In genomic region chr6:39821739-39822532, GRCh38 we compare ENCODE assay signal across 12 cellular contexts. TPM values are rescaled to one million over a fixed set of nuclear protein-coding genes. Genes with fewer than 3 reads are reported as not detected.
DNase-seq lines count a peak whose midpoint lies in the region; ATAC-seq and TF ChIP-seq lines count a peak whose summit lies in the region.
"Had no signal": no experiment of that assay in that cellular context is flagged by ENCODE, and none has a peak within 500 bp of the region (broad histone marks: within the 10 kb centered on the region; RNA-seq: fewer than 3 reads in every experiment).

No MANE protein-coding gene starts in this region.

- peak; percentile 59 for DNase-seq in SK-MEL-5 (ENCODE audit: low read depth, low spot score)
- peak; percentile 83 for DNase-seq in foreskin melanocyte
- DNase-seq in superior temporal gyrus (ENCODE audit: extremely low spot score) = peak; percentile 88
- DNase-seq in NCI-H526 treated with DMSO at 0.1 percent for 48 hours (lab: John Stamatoyannopoulos, UW) = no peak
- no peak for DNase-seq in hepatocyte (ENCODE audit: low spot score)
- DNase-seq: activated T-cell treated with anti-CD3 and anti-CD28 coated beads, Interleukin-2, amount 50 U/mL, for 48 hours; NCI-H1417 treated with DMSO at 0.1 percent for 48 hours had no signal

- peak overlapping the region in 1 of 2 donors; percentile 45 for H3K4me3 ChIP-seq in muscle layer of duodenum (ENCODE audit: low read depth in 1 of 2, low read length in 2 of 2)
- H3K4me3 ChIP-seq in hepatocyte = no peak overlapping the region
- H3K4me3 ChIP-seq: HAP-1 had no signal

- H3K27me3 ChIP-seq in muscle layer of duodenum (ENCODE audit: low read depth, low read length) (no peaks in the 10 kb centered on the region), hepatocyte (no peaks in the 10 kb centered on the region)

- no peaks in the 10 kb centered on the region for H3K9me2 ChIP-seq in hepatocyte (replicated peaks; ENCODE audit: insufficient read depth)

- no peak overlapping the region for H2AFZ ChIP-seq in hepatocyte

- no peaks in the 10 kb centered on the region for H3K79me2 ChIP-seq in hepatocyte

- WGBS in hepatocyte (ENCODE audit: low lambda C conversion rate, missing lambda C conversion rate) = 79% methylated on average over 8 of the region's 8 CpGs

- peak overlapping the region; percentile 79 for H3K27ac ChIP-seq in muscle layer of duodenum (ENCODE audit: low read length)
- no peak overlapping the region for H3K27ac ChIP-seq in hepatocyte

- no peaks in the 10 kb centered on the region for H4K20me1 ChIP-seq in hepatocyte (ENCODE audit: insufficient read depth, poor library complexity, severe bottlenecking)

- in situ Hi-C loops in SK-MEL-5 (cut with HindIII; ENCODE audit: low pct_unique_long_range_greater_than_20kb, low sequenced_read_pairs) = no loop called here

- H3K36me3 ChIP-seq in muscle layer of duodenum (ENCODE audit: control insufficient read depth in 1 of 2, insufficient read depth in 2 of 2, low read length in 2 of 2) = no peaks in the 10 kb centered on the region
- no peaks in the 10 kb centered on the region for H3K36me3 ChIP-seq in hepatocyte (replicated peaks; ENCODE audit: insufficient read depth, low read depth)
- H3K36me3 ChIP-seq: HAP-1 had no signal

- ATAC-seq in HG02610 (IDR thresholded peaks at IDR 0.05; ENCODE audit: unreplicated experiment) = no peak
- ATAC-seq in activated CD4-positive, CD25-positive, alpha-beta regulatory T cell treated with anti-CD3 and anti-CD28 coated beads, Interleukin-2, amount 50 U/mL, for 24 hours = no peak

- H3K4me1 ChIP-seq in muscle layer of duodenum (ENCODE audit: control insufficient read depth in 1 of 2, insufficient read depth in 2 of 2, low read length in 2 of 2) (peaks cover 21 to 75% of the 10 kb centered on the region in 2 donors), hepatocyte (ENCODE audit: insufficient read depth) (peaks cover 6% of the 10 kb centered on the region)
- H3K4me1 ChIP-seq: HAP-1 had no signal

- TF ChIP-seq CTCF in hepatocyte (IDR thresholded peaks at IDR 0.05; ENCODE audit: poor library complexity) = no peak

- H3K4me2 ChIP-seq in hepatocyte = no peak overlapping the region

- H3K9me3 ChIP-seq in muscle layer of duodenum (ENCODE audit: control insufficient read depth in 1 of 2, low read length in 2 of 2) = no peaks in the 10 kb centered on the region
- no peaks in the 10 kb centered on the region for H3K9me3 ChIP-seq in hepatocyte (ENCODE audit: low read depth)
- H3K9me3 ChIP-seq: HAP-1 had no signal

RNA-seq across cellular contexts. Expression of gene DAAM2, which starts 29.8 kb away (rescaled TPM):
- 11.7 and 13.7 TPM in 2 replicates for total RNA-seq in SK-MEL-5 (2014; rRNA removed; shearing (Covaris generic))
- 22.8 and 30.3 TPM in 2 replicates for polyA plus RNA-seq in SK-MEL-5 (2015; cell fraction: cytosol; rRNA removed)
- polyA plus RNA-seq in SK-MEL-5 (2015; cell fraction: nucleus; rRNA removed) = 31.3 and 35.3 TPM in 2 replicates
- total RNA-seq in hepatocyte = 11.4 and 15.1 TPM in 2 replicates
- 8.3 and 11.7 TPM in 2 replicates for polyA plus RNA-seq in hepatocyte
- polyA plus RNA-seq: keratinocyte had no signal

Comparison
In these comparisons a context has a peak if more than half of its experiments do, and no peak if none do; other contexts are left out.
1. DNase-seq: peak in SK-MEL-5 (single experiment), foreskin melanocyte (single experiment) and superior temporal gyrus (single experiment); none in NCI-H526 treated with DMSO at 0.1 percent for 48 hours (single experiment) and hepatocyte (single experiment).